8 cellular contexts compared by ENCODE assay signal in the genomic region with DNA sequence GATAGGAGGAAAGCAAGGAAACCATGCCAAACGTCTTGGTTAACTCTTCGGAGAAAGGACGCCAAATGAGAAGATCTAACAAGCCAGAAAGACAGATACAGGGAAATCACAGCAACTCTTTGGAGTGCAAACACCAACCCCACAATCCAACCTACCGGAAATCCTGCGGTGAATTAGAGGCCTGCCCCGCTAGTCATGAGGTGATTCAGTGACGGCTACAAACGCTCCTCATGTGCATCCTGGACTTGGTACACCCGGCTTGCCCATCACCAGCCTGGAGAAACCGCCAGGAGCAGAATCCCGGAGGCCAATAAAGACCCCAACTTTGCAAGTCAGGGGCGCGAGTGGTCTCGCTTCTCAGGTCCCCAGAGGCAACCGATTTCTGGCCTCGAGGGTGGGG. TPM values are rescaled to one million over a fixed set of nuclear protein-coding genes. Genes with fewer than 3 reads are reported as not detected.
DNase-seq lines count a peak whose midpoint lies in the region; ATAC-seq and TF ChIP-seq lines count a peak whose summit lies in the region.
"Not testable (repeated sequence)": the region's sequence is repeated elsewhere in the genome, so short reads cannot be mapped to it uniquely, and the experiment has no call there.

No MANE protein-coding gene starts in this region.

- not testable (repeated sequence) for H3K4me1 ChIP-seq in effector memory CD4-positive, alpha-beta T cell (ENCODE audit: control insufficient read depth, insufficient read depth, low read length, poor library complexity, severe bottlenecking); right lobe of liver; spleen; aorta (ENCODE audit: control insufficient read depth in 1 of 2, insufficient read depth in 2 of 2, low read length in 2 of 2)

- TF ChIP-seq CTCF in WI38 (IDR thresholded peaks at IDR 0.05; ENCODE audit: low read depth, low read length); right lobe of liver (IDR thresholded peaks at IDR 0.05); spleen (IDR thresholded peaks at IDR 0.05 in 8 of 11, conservative IDR thresholded peaks at IDR 0.05 in 3 of 11): not testable (repeated sequence)

- DNase-seq in activated gamma-delta T cell treated with Interleukin-2 at 50 U/mL for 16 hours (peak; percentile 4), right lobe of liver (peak; percentile 22 to 50 (median 40)), spleen (peak; percentile 68), aorta (peak in 1 of 2 donors; percentile 53)
- peak; percentile 8 to 28 (median 16) for DNase-seq in effector memory CD4-positive, alpha-beta T cell

- H3K4me3 ChIP-seq in WI38 (ENCODE audit: low read depth, low read length), result peak overlapping the region; percentile 44
- not testable (repeated sequence) for H3K4me3 ChIP-seq in effector memory CD4-positive, alpha-beta T cell (ENCODE audit: insufficient read depth, low read depth, low read length, poor library complexity, severe bottlenecking); aorta (ENCODE audit: low read length in 2 of 2)
- H3K4me3 ChIP-seq in right lobe of liver, result peak overlapping the region in 2 of 3 donors; percentile 51 to 63
- H3K4me3 ChIP-seq in spleen, result peak overlapping the region in 4 of 8 donors; percentile 19 to 63 (median 52)

- intact Hi-C loops in right lobe of liver (cut with DNase I); spleen (cut with DNase I; ENCODE audit: low total_unique reads); aorta (cut with DNase I): not testable (repeated sequence)

- 0% methylated on average over 3 of the region's 16 CpGs for WGBS in right lobe of liver (ENCODE audit: insufficient coverage, low coverage, low lambda C conversion rate, missing lambda C conversion rate)
- WGBS in spleen, 5 donors, result 0 to 2% (median 0%) methylated on average over 6 to 8 of the region's 16 CpGs; no CpG with 5 or more reads in 2 of the 5 donors
- 0% methylated on average over 6 to 8 of the region's 16 CpGs for WGBS in aorta, 2 donors

- not testable (repeated sequence) for H3K27ac ChIP-seq in effector memory CD4-positive, alpha-beta T cell (ENCODE audit: insufficient read depth, low read length, poor library complexity, severe bottlenecking); spleen; aorta (ENCODE audit: low read depth in 1 of 2, low read length in 2 of 2)
- H3K27ac ChIP-seq in right lobe of liver, result peak overlapping the region in 1 of 3 donors; percentile 51

- H3K36me3 ChIP-seq in effector memory CD4-positive, alpha-beta T cell (ENCODE audit: control insufficient read depth, insufficient read depth, low read length); right lobe of liver; spleen; aorta (ENCODE audit: control insufficient read depth in 1 of 2, insufficient read depth in 2 of 2, low read length in 1 of 2): not testable (repeated sequence)

- not testable (repeated sequence) for H3K27me3 ChIP-seq in effector memory CD4-positive, alpha-beta T cell (replicated peaks; ENCODE audit: control insufficient read depth, insufficient read depth, low read length, poor library complexity, severe bottlenecking); right lobe of liver; spleen (replicated peaks in 1 of 7); aorta (ENCODE audit: control insufficient read depth in 1 of 2, insufficient read depth in 2 of 2, low read length in 1 of 2)

- H3K9me3 ChIP-seq in effector memory CD4-positive, alpha-beta T cell (ENCODE audit: control insufficient read depth, low read length); right lobe of liver; spleen; aorta (ENCODE audit: control insufficient read depth, low read length): not testable (repeated sequence)

- TF ChIP-seq POLR2A in right lobe of liver (IDR thresholded peaks at IDR 0.05); spleen (IDR thresholded peaks at IDR 0.05): not testable (repeated sequence)

- ATAC-seq in GM19023 (IDR thresholded peaks at IDR 0.05; ENCODE audit: unreplicated experiment) (peak; percentile 36), HG03521 (IDR thresholded peaks at IDR 0.05; ENCODE audit: unreplicated experiment) (peak; percentile 22), right lobe of liver (peak; percentile 69 to 76 (median 76)), aorta (ENCODE audit: low FRiP score) (peak; percentile 84)

RNA-seq across cellular contexts. Expression of gene NBPF9, which starts 0.8 kb away (rescaled TPM):
- total RNA-seq in right lobe of liver (10 to 100 TPM; 10.6 to 29.8 (median 21.7) TPM), spleen (10 to 100 TPM; 13.6 to 35.7 (median 25.5) TPM), aorta (10 to 100 TPM; 33.1 to 40.3 TPM)
- polyA plus RNA-seq in spleen (10 to 100 TPM in 2 of 3 donors, 1 to 10 TPM in 1; 9.4 to 12.0 (median 11.5) TPM), aorta (10 to 100 TPM in 1 of 2 donors, 1 to 10 TPM in 1; 4.5 to 16.6 TPM)

Comparison
In these comparisons a context has a peak if more than half of its experiments do, and no peak if none do; other contexts are left out.
1. ATAC-seq: peak in every context shown above with its lines; median percentile 84 in aorta; 76 in right lobe of liver; 36 in GM19023; 22 in HG03521.